Comparison of ENCODE assay signal across 13 cellular contexts in the genomic region with DNA sequence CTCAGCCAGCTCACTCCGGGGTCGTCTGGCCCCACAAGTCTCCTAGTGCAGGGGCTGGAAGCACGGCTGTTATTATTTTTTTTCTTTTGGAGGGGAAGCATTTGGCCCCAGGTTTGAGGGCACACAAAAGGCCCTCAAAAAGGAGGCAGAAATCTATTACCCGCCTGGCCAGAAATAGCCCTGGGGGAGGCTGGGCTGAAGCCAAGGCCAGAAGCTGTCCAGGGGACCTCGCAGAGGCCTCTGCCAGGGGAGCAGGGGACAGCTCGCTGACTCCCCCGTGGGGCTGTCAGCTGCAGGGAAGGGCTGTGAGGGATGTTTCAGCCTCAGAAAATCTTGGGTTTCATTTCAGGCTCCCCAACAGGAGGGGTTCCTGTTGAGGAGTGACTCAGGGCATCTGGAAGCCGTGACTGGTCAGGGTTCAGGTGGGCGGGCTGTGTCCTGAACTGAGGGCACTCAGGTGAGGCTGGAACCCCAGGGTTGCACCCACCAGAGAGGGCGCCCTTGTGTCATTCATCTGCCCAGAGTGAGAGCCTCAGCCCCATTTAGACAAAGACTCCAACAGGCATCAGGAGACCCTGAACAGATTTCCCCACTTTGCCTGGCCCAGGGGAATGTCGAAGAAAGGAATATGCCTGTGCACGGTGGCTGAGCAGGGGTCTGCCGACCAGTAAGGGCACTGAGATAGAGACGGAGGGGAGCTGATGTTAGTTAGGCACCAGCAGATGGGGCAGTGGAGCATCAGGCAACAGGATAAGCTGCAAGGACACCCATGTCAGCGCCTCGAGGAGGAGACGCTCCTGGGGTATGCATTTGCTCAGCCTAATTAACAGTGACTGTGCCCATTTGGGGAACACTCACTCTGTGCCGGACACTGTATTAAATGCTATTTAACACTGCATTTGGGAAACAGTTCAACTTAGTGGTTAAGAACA. TPM values are rescaled to one million over a fixed set of nuclear protein-coding genes. Genes with fewer than 3 reads are reported as not detected.
A peak's percentile ranks its signal among the peaks of the same experiment; 100 is the strongest.
DNase-seq lines count a peak whose midpoint lies in the region; TF ChIP-seq lines count a peak whose summit lies in the region.
"Had no signal": no experiment of that assay in that cellular context is flagged by ENCODE, and none has a peak within 500 bp of the region (broad histone marks: within the 10 kb centered on the region; RNA-seq: fewer than 3 reads in every experiment).

No MANE protein-coding gene starts in this region.

- no peak overlapping the region for H3K4me2 ChIP-seq in neural progenitor cell

- no peaks in the 10 kb centered on the region for H3K9me3 Mint-ChIP-seq in neural progenitor cell

- H3K9me3 ChIP-seq in neural progenitor cell (ENCODE audit: low read depth): no peaks in the 10 kb centered on the region
- H3K9me3 ChIP-seq: upper lobe of left lung had no signal

- H3K4me1 Mint-ChIP-seq in neural progenitor cell: no peaks in the 10 kb centered on the region
- H3K4me1 Mint-ChIP-seq: naive B cell had no signal

- H3F3A ChIP-seq in neural progenitor cell (ENCODE audit: low read depth): no peaks in the 10 kb centered on the region

- H3K36me3 Mint-ChIP-seq in neural progenitor cell: no peaks in the 10 kb centered on the region
- H3K36me3 Mint-ChIP-seq: naive B cell had no signal

- H3K9ac ChIP-seq in neural progenitor cell: no peak overlapping the region

- H3K27me3 Mint-ChIP-seq in neural progenitor cell (ENCODE audit: insufficient read depth, low read depth): peaks cover 10% of the 10 kb centered on the region

- no peaks in the 10 kb centered on the region for H4K20me1 ChIP-seq in neural progenitor cell (ENCODE audit: low read depth)

- no peak overlapping the region for H3K27ac ChIP-seq in neural progenitor cell
- H3K27ac ChIP-seq: upper lobe of left lung had no signal

- DNase-seq in NCI-H82 (lab: John Stamatoyannopoulos, UW) (peak; percentile 44), NCI-H82 treated with DMSO at 0.1 percent for 48 hours (lab: John Stamatoyannopoulos, UW; ENCODE audit: unreplicated experiment) (no peak), NCI-H526 treated with DMSO at 0.1 percent for 48 hours (lab: John Stamatoyannopoulos, UW) (peak; percentile 1), ecto neural progenitor cell (ENCODE audit: low spot score) (peak; percentile 53), neural progenitor cell (ENCODE audit: low spot score) (peak; percentile 40), DMS79 treated with DMSO at 0.1 percent for 48 hours (lab: John Stamatoyannopoulos, UW) (no peak), NCI-H146 (lab: John Stamatoyannopoulos, UW) (no peak), middle frontal gyrus (ENCODE audit: extremely low spot score, low spot score) (no peak)
- DNase-seq: activated CD4-positive, CD25-positive, alpha-beta regulatory T cell; naive B cell; NCI-H446 treated with DMSO at 0.1 percent for 48 hours; stimulated activated CD4-positive, alpha-beta T cell treated with anti-CD3 and anti-CD28 coated beads, Interleukin-4, amount 100 ng/mL, for 1 hour; upper lobe of left lung had no signal

- no peaks in the 10 kb centered on the region for H3K4me1 ChIP-seq in neural progenitor cell
- H3K4me1 ChIP-seq: upper lobe of left lung had no signal

- H2AFZ ChIP-seq in neural progenitor cell (replicated peaks): no peak overlapping the region

- H3K4me3 ChIP-seq in neural progenitor cell: no peak overlapping the region
- H3K4me3 ChIP-seq: upper lobe of left lung had no signal

- H3K79me2 ChIP-seq in neural progenitor cell (ENCODE audit: low read depth): no peaks in the 10 kb centered on the region

- no peak overlapping the region for H3K27ac Mint-ChIP-seq in neural progenitor cell
- H3K27ac Mint-ChIP-seq: naive B cell had no signal

- TF ChIP-seq CTCF in neural progenitor cell (IDR thresholded peaks at IDR 0.05): peak; percentile 51

- H3K36me3 ChIP-seq in neural progenitor cell: no peaks in the 10 kb centered on the region
- H3K36me3 ChIP-seq: upper lobe of left lung had no signal

- H3K4me3 Mint-ChIP-seq in neural progenitor cell: peak overlapping the region; percentile 50

- peaks cover 23% of the 10 kb centered on the region for H3K27me3 ChIP-seq in neural progenitor cell
- H3K27me3 ChIP-seq: upper lobe of left lung had no signal

RNA-seq across cellular contexts. Expression of a gene that starts 43.5 kb away (rescaled TPM):
- total RNA-seq in neural progenitor cell (ENCODE audit: low replicate concordance): 0.86 and 1.2 TPM in 2 replicates

Comparison
In these comparisons a context has a peak if more than half of its experiments do, and no peak if none do; other contexts are left out.
1. DNase-seq: peak in NCI-H82 (single experiment), NCI-H526 treated with DMSO at 0.1 percent for 48 hours (single experiment), ecto neural progenitor cell (single experiment) and neural progenitor cell (single experiment); none in NCI-H82 treated with DMSO at 0.1 percent for 48 hours (single experiment), DMS79 treated with DMSO at 0.1 percent for 48 hours (single experiment), NCI-H146 (single experiment) and middle frontal gyrus (single experiment).